25 cellular contexts compared by ENCODE assay signal in the genomic region with DNA sequence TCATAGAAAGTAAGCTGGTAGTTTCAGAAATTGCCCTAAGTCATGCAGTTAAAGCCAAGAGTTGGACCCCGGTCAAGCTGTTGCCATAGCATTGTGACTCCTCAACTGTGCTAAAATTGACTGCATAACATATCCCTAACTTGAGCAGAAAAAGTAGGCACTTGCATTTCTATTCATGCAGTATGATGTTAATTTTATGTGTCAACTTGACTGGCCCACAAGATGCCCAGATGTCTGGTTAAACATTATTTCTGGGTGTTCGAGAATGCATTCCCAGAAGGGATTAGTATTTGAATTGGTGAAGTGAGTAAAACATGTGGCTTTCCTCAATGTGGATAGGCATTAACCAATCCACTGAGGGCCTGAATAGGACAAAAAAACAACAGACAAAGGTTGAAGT.
"Had no signal": no experiment of that assay in that cellular context is flagged by ENCODE, and none has a peak within 500 bp of the region (broad histone marks: within the 10 kb centered on the region; RNA-seq: fewer than 3 reads in every experiment).

No MANE protein-coding gene starts in this region.

- H3K27me3 ChIP-seq: colonic mucosa, dorsolateral prefrontal cortex, esophagus muscularis mucosa, esophagus squamous epithelium, foreskin keratinocyte, gastrocnemius medialis, gastroesophageal sphincter, heart left ventricle, heart right ventricle had no signal

- H3K27ac ChIP-seq: colonic mucosa, coronary artery, dorsolateral prefrontal cortex, epithelial cell of prostate, esophagus muscularis mucosa, esophagus squamous epithelium, foreskin keratinocyte, gastrocnemius medialis, gastroesophageal sphincter, heart left ventricle, heart right ventricle had no signal

- H3K4me1 Mint-ChIP-seq: endodermal cell had no signal

- H3K9me3 Mint-ChIP-seq: dendritic cell treated with granulocyte-macrophage colony-stimulating factor and Interleukin-4, amounts not matched to agents 40 ng/mL and 50 ng/mL, for 4 days; effector memory CD8-positive, alpha-beta T cell; endodermal cell had no signal

- H3K36me3 ChIP-seq: colonic mucosa, esophagus muscularis mucosa, esophagus squamous epithelium, gastrocnemius medialis, gastroesophageal sphincter, heart left ventricle, heart right ventricle had no signal

- H3K4me1 ChIP-seq: colonic mucosa, esophagus muscularis mucosa, esophagus squamous epithelium, foreskin keratinocyte, gastrocnemius medialis, gastroesophageal sphincter, heart left ventricle, heart right ventricle had no signal

- H3K27ac Mint-ChIP-seq: dendritic cell treated with granulocyte-macrophage colony-stimulating factor and Interleukin-4, amounts not matched to agents 40 ng/mL and 50 ng/mL, for 4 days; effector memory CD8-positive, alpha-beta T cell; endodermal cell had no signal

- DNase-seq: colonic mucosa; cortex of kidney; dermis blood vessel endothelial cell; dorsolateral prefrontal cortex; effector CD4-positive, alpha-beta T cell; effector CD8-positive, alpha-beta T cell; effector memory CD4-positive, alpha-beta T cell; effector memory CD8-positive, alpha-beta T cell; endodermal cell; erythroblast; esophagus squamous epithelium; foreskin fibroblast; foreskin keratinocyte; foreskin melanocyte; gastrocnemius medialis; glutamatergic neuron; head of caudate nucleus; heart left ventricle; heart right ventricle had no signal

- H3K4me3 ChIP-seq: colonic mucosa, coronary artery, dorsolateral prefrontal cortex, esophagus muscularis mucosa, esophagus squamous epithelium, gastrocnemius medialis, gastroesophageal sphincter, heart left ventricle, heart right ventricle had no signal

- ATAC-seq: effector memory CD8-positive, alpha-beta T cell; esophagus mucosa; foreskin keratinocyte; gastrocnemius medialis; gastroesophageal sphincter; heart left ventricle; heart right ventricle had no signal

- H3K9me3 ChIP-seq: colonic mucosa, esophagus muscularis mucosa, esophagus squamous epithelium, gastrocnemius medialis, gastroesophageal sphincter, heart left ventricle, heart right ventricle had no signal

- H3K4me3 Mint-ChIP-seq: dendritic cell treated with granulocyte-macrophage colony-stimulating factor and Interleukin-4, amounts not matched to agents 40 ng/mL and 50 ng/mL, for 4 days; effector memory CD8-positive, alpha-beta T cell; endodermal cell had no signal

- H3K27me3 Mint-ChIP-seq: dendritic cell treated with granulocyte-macrophage colony-stimulating factor and Interleukin-4, amounts not matched to agents 40 ng/mL and 50 ng/mL, for 4 days had no signal
